Comparison of ENCODE assay signal across 1 cellular context in the genomic region with DNA sequence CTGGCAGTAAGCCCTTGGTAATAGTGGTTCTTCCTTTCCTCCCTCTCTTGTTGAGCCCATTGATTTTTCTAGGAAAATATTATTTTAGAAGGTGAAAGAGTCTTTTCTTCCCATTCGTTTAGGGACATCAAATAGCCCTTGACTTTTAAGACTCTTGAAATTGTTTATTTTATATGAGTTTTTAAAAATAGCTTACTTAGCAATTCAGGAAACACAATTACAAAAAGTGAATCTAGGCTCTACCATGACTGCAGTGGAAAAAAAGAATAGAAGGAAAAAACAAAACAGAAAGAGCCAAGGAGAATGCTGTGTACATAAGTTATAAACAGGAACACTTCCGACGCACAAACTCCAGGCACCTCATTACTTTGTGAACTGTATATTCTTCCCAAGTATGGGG.
TF ChIP-seq lines count a peak whose summit lies in the region.

No MANE protein-coding gene starts in this region.

TF ChIP-seq in HepG2, 621 proteins besides CTCF, POLR2A, EP300 and RAD21:
- TF ChIP-seq, protein P1, sequence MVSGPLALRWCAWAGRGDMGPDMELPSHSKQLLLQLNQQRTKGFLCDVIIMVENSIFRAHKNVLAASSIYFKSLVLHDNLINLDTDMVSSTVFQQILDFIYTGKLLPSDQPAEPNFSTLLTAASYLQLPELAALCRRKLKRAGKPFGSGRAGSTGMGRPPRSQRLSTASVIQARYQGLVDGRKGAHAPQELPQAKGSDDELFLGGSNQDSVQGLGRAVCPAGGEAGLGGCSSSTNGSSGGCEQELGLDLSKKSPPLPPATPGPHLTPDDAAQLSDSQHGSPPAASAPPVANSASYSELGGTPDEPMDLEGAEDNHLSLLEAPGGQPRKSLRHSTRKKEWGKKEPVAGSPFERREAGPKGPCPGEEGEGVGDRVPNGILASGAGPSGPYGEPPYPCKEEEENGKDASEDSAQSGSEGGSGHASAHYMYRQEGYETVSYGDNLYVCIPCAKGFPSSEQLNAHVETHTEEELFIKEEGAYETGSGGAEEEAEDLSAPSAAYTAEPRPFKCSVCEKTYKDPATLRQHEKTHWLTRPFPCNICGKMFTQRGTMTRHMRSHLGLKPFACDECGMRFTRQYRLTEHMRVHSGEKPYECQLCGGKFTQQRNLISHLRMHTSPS (CRISPR knock-in tag; IDR thresholded peaks at IDR 0.05; ENCODE audit: low read depth): no peak
- TF ChIP-seq MAFK (conservative IDR thresholded peaks at IDR 0.05 in 1 of 2, IDR thresholded peaks at IDR 0.05 in 1 of 2; ENCODE audit: low read length in 2 of 2) (peak; percentile 54 to 77), MAFF (IDR thresholded peaks at IDR 0.05; ENCODE audit: low read depth, low read length) (peak; percentile 44; the same call in 1 of the 2 replicates), STAG1 (CRISPR knock-in tag; IDR thresholded peaks at IDR 0.05) (no peak)
- TF ChIP-seq, protein P2, sequence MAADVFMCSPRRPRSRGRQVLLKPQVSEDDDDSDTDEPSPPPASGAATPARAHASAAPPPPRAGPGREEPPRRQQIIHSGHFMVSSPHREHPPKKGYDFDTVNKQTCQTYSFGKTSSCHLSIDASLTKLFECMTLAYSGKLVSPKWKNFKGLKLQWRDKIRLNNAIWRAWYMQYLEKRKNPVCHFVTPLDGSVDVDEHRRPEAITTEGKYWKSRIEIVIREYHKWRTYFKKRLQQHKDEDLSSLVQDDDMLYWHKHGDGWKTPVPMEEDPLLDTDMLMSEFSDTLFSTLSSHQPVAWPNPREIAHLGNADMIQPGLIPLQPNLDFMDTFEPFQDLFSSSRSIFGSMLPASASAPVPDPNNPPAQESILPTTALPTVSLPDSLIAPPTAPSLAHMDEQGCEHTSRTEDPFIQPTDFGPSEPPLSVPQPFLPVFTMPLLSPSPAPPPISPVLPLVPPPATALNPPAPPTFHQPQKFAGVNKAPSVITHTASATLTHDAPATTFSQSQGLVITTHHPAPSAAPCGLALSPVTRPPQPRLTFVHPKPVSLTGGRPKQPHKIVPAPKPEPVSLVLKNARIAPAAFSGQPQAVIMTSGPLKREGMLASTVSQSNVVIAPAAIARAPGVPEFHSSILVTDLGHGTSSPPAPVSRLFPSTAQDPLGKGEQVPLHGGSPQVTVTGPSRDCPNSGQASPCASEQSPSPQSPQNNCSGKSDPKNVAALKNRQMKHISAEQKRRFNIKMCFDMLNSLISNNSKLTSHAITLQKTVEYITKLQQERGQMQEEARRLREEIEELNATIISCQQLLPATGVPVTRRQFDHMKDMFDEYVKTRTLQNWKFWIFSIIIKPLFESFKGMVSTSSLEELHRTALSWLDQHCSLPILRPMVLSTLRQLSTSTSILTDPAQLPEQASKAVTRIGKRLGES (CRISPR knock-in tag; IDR thresholded peaks at IDR 0.05; ENCODE audit: borderline replicate concordance): no peak
